In the genomic region with DNA sequence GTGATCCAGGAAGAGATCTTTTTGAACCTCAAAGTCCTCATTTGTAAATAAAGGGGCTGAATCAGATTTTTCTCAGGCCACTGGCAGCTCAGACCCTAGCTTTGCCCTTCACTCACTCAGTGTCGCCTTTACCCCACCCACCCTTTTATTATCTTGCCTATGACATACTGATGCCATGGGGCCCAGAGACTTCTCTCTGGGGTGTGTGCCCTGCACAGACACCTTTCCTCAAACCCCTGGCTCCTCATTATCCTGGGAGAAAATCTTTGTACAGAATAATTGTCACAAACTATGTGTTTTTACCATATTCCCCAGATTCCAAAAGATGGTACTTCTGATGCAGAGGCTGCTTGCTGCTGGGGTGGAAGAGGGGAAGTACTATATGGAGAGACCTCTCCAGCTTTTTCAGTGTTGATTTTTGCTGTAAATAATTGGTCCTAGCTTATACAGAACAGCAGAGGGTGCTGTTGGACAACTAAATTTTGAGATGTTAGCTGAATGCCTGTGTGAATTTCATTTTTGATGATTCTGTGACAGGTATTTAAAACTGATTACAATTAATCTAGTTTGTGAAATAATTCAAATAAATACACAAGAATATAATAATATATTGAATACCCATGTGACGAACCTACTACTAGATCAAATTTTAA, we compare ENCODE assay signal across 9 cellular contexts. TPM values are rescaled to one million over a fixed set of nuclear protein-coding genes. Genes with fewer than 3 reads are reported as not detected.
DNase-seq lines count a peak whose midpoint lies in the region; ATAC-seq lines count a peak whose summit lies in the region.
"Had no signal": no experiment of that assay in that cellular context is flagged by ENCODE, and none has a peak within 500 bp of the region (broad histone marks: within the 10 kb centered on the region; RNA-seq: fewer than 3 reads in every experiment).

No MANE protein-coding gene starts in this region.

- peak in 1 of 2 donors; percentile 23 for DNase-seq in stimulated activated naive CD8-positive, alpha-beta T cell treated with anti-CD3 and anti-CD28 coated beads, Interleukin-15, amount 100 ng/mL, for 72 hours
- no peak for DNase-seq in stimulated activated naive CD8-positive, alpha-beta T cell treated with anti-CD3 and anti-CD28 coated beads, Interleukin-15, Interleukin-2, amounts not matched to agents 100 U/mL and 50 U/mL, for 24 hours
- DNase-seq in HPDE6-E6E7 (ENCODE audit: extremely low spot score), result peak; percentile 26
- DNase-seq in OCI-M1 (lab: John Stamatoyannopoulos, UW), result peak; percentile 80
- DNase-seq in dermis microvascular lymphatic vessel endothelial cell (ENCODE audit: low read depth in 2 of 2), result peak; percentile 32 to 57
- DNase-seq in naive B cell, result peak; percentile 22
- no peak for DNase-seq in activated naive CD4-positive, alpha-beta T cell (lab: John Stamatoyannopoulos, UW)

- no peaks in the 10 kb centered on the region for H3K4me1 Mint-ChIP-seq in stimulated activated naive CD8-positive, alpha-beta T cell treated with anti-CD3 and anti-CD28 coated beads, Interleukin-15, amount 100 ng/mL, for 72 hours
- H3K4me1 Mint-ChIP-seq in naive B cell, result no peaks in the 10 kb centered on the region

- no peaks in the 10 kb centered on the region for H3K9me3 Mint-ChIP-seq in stimulated activated naive CD8-positive, alpha-beta T cell treated with anti-CD3 and anti-CD28 coated beads, Interleukin-15, amount 100 ng/mL, for 72 hours
- H3K9me3 Mint-ChIP-seq in naive B cell, result no peaks in the 10 kb centered on the region

- no peak overlapping the region for H3K27ac Mint-ChIP-seq in stimulated activated naive CD8-positive, alpha-beta T cell treated with anti-CD3 and anti-CD28 coated beads, Interleukin-15, amount 100 ng/mL, for 72 hours
- peak overlapping the region in 2 of 6 donors; percentile 7 to 11 for H3K27ac Mint-ChIP-seq in naive B cell

- peaks cover 10% of the 10 kb centered on the region for H3K27me3 Mint-ChIP-seq in stimulated activated naive CD8-positive, alpha-beta T cell treated with anti-CD3 and anti-CD28 coated beads, Interleukin-15, amount 100 ng/mL, for 72 hours
- H3K27me3 Mint-ChIP-seq in naive B cell, result peaks cover 18 to 24% (median 23%) of the 10 kb centered on the region in 3 donors

- no peaks in the 10 kb centered on the region for H3K36me3 Mint-ChIP-seq in naive B cell

- H3K4me3 Mint-ChIP-seq in stimulated activated naive CD8-positive, alpha-beta T cell treated with anti-CD3 and anti-CD28 coated beads, Interleukin-15, amount 100 ng/mL, for 72 hours, result no peak overlapping the region
- no peak overlapping the region for H3K4me3 Mint-ChIP-seq in naive B cell

- ATAC-seq in stimulated activated naive CD8-positive, alpha-beta T cell treated with anti-CD3 and anti-CD28 coated beads, Interleukin-15, amount 100 ng/mL, for 72 hours, result peak; percentile 54
- ATAC-seq in stimulated activated naive CD8-positive, alpha-beta T cell treated with anti-CD3 and anti-CD28 coated beads, Interleukin-15, Interleukin-2, amounts not matched to agents 100 U/mL and 50 U/mL, for 24 hours, result no peak
- ATAC-seq in naive B cell (ENCODE audit: low read depth in 2 of 2), result no peak
- no peak for ATAC-seq in HG02759 (IDR thresholded peaks at IDR 0.05; ENCODE audit: unreplicated experiment)

RNA-seq across cellular contexts. Expression of a gene that starts 53.9 kb away (rescaled TPM):
- not detected in 2 replicates for total RNA-seq in dermis microvascular lymphatic vessel endothelial cell
- not detected for polyA plus RNA-seq in naive B cell (ENCODE audit: low read depth in 6 of 6)
- total RNA-seq: temporal lobe had no signal

Comparison
In these comparisons a context has a peak if more than half of its experiments do, and no peak if none do; other contexts are left out.
1. DNase-seq: peak in HPDE6-E6E7 (single experiment), OCI-M1 (single experiment), dermis microvascular lymphatic vessel endothelial cell (2 of 2) and naive B cell (single experiment); none in stimulated activated naive CD8-positive, alpha-beta T cell treated with anti-CD3 and anti-CD28 coated beads, Interleukin-15, Interleukin-2, amounts not matched to agents 100 U/mL and 50 U/mL, for 24 hours (single experiment) and activated naive CD4-positive, alpha-beta T cell (0 of 4).